Comparison of ENCODE assay signal across 26 cellular contexts in the genomic region with DNA sequence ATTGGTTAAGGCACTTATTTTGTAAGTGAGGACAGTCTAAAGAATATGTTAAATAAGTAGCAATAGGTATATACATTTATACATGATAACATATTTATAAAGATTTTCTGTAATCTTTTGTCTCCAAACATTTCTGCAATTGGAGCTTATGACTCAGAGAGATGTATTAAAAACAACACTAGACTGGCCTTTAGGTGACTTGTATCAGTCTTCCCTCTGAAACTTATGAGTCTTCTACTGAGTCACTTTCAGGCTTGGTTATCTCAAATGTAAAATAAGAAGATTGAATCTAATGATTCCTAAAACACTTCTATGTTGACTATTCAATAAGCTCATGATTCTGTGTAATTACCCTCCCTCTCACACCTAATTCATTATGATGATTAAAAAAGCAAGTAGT.
"Had no signal": no experiment of that assay in that cellular context is flagged by ENCODE, and none has a peak within 500 bp of the region (broad histone marks: within the 10 kb centered on the region; RNA-seq: fewer than 3 reads in every experiment).

No MANE protein-coding gene starts in this region.

- H3K27me3 ChIP-seq: Peyer's patch had no signal

- H3K4me1 ChIP-seq: Peyer's patch had no signal

- H3K4me3 ChIP-seq: Peyer's patch had no signal

- H3K27ac ChIP-seq: Peyer's patch, RWPE1, WERI-Rb-1 had no signal

- DNase-seq: activated CD4-positive, alpha-beta T cell treated with anti-CD3 and anti-CD28 coated beads, Interleukin-2, amount 10 ng/mL, durations not matched to agents 24 days and 14 days; activated CD4-positive, alpha-beta T cell treated with anti-CD3 and anti-CD28 coated beads, Interleukin-2, amount 50 U/mL, for 48 hours; activated CD4-positive, CD25-positive, alpha-beta regulatory T cell; activated CD8-positive, alpha-beta memory T cell treated with anti-CD3 and anti-CD28 coated beads, Interleukin-2, amount 50 U/mL, for 4 hours; activated CD8-positive, alpha-beta T cell treated with anti-CD3 and anti-CD28 coated beads, Interleukin-2, amount 10 ng/mL, durations not matched to agents 7 days and 5 days; activated naive CD4-positive, alpha-beta T cell treated with anti-CD3 and anti-CD28 coated beads, Interleukin-2, amount 10 ng/mL, durations not matched to agents 7 days and 5 days; activated naive CD8-positive, alpha-beta T cell treated with anti-CD3 and anti-CD28 coated beads, Interleukin-2, amount 50 U/mL, for 24 hours; activated T-cell treated with anti-CD3 and anti-CD28 coated beads for 4 hours; activated T-cell treated with anti-CD3 and anti-CD28 coated beads, Interleukin-2, amount 50 U/mL, for 4 hours; anterior cingulate cortex; Karpas-422; KBM-7; NCI-H1105; NCI-H1417 treated with DMSO at 0.1 percent for 48 hours; NCI-H1694; NCI-H2029; NCI-H345; NCI-H524 treated with DMSO at 0.1 percent for 48 hours; Peyer's patch; Right ventricle myocardium superior; SW 1271; T-helper 1 cell; T-helper 2 cell; T-helper 9 cell; WERI-Rb-1 had no signal

- H3K36me3 ChIP-seq: Peyer's patch, WERI-Rb-1 had no signal

- ATAC-seq: activated CD8-positive, alpha-beta T cell treated with anti-CD3 and anti-CD28 coated beads, Interleukin-2, amount 10 ng/mL, durations not matched to agents 7 days and 5 days; activated naive CD8-positive, alpha-beta T cell treated with anti-CD3 and anti-CD28 coated beads, Interleukin-2, amount 50 U/mL, for 24 hours; activated T-cell treated with anti-CD3 and anti-CD28 coated beads, Interleukin-2, amount 50 U/mL, for 4 hours had no signal

- H3K9me3 ChIP-seq: Peyer's patch had no signal
